ENCODE assay signal across 11 cellular contexts in the genomic region with DNA sequence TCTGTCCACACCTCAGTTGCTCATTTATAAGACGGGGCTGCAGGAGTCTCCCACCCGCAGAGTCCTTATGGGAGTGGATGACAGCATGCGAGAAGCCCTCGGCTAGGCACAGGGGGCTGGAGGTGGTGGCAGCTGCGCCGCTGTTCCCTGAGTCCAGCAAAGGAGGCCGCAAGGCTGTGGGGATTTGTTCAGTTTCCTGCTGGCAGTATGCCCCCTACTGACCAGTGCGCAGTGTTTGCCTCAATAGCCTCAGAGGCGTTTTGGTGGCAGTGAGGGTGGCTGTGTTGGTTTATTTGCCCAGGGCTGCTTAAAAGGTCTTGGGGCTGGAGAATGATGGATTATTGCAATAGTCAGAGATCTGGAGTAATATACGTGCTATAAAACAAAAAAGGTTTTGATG.
DNase-seq lines count a peak whose midpoint lies in the region; ATAC-seq and TF ChIP-seq lines count a peak whose summit lies in the region.
"Had no signal": no experiment of that assay in that cellular context is flagged by ENCODE, and none has a peak within 500 bp of the region (broad histone marks: within the 10 kb centered on the region; RNA-seq: fewer than 3 reads in every experiment).

No MANE protein-coding gene starts in this region.

- H3K27me3 ChIP-seq in KMS-11 (ENCODE audit: insufficient read depth, low read depth): no peaks in the 10 kb centered on the region

- H3K9me3 Mint-ChIP-seq in chondrocyte (ENCODE audit: low read depth) (no peaks in the 10 kb centered on the region), nephron (no peaks in the 10 kb centered on the region)

- H3K27ac ChIP-seq in KMS-11: no peak overlapping the region

- H3K4me3 Mint-ChIP-seq in chondrocyte (ENCODE audit: unreplicated experiment): no peak overlapping the region
- H3K4me3 Mint-ChIP-seq in nephron: no peak overlapping the region

- DNase-seq in EL (peak; percentile 35), chondrocyte (ENCODE audit: low spot score) (no peak), GDM1 (lab: John Stamatoyannopoulos, UW) (no peak), NCI-H510A (lab: John Stamatoyannopoulos, UW) (no peak), GOT3 (lab: John Stamatoyannopoulos, UW) (no peak)
- DNase-seq: activated CD4-positive, CD25-positive, alpha-beta regulatory T cell; amniotic stem cell; NCI-H1092 had no signal

- H3K36me3 Mint-ChIP-seq in chondrocyte (ENCODE audit: low read depth) (peaks cover 37% of the 10 kb centered on the region), nephron (ENCODE audit: low read depth) (peaks cover 77% of the 10 kb centered on the region)

- TF ChIP-seq CTCF in KMS-11 (conservative IDR thresholded peaks at IDR 0.05; ENCODE audit: low read depth, low read length): 0 out of 2 replicates have a peak, but pooled peaks have one; percentile 12
- TF ChIP-seq CTCF in chondrocyte (IDR thresholded peaks at IDR 0.05): peak; percentile 69
- TF ChIP-seq CTCF in nephron (IDR thresholded peaks at IDR 0.05; ENCODE audit: unreplicated experiment in 3 of 3): peak in 1 of 3 experiments; percentile 9

- peak overlapping the region; percentile 52 for H3K27ac Mint-ChIP-seq in chondrocyte (ENCODE audit: unreplicated experiment)
- H3K27ac Mint-ChIP-seq in nephron: peak overlapping the region in 2 of 3 experiments; percentile 10 to 19

- H3K4me2 ChIP-seq in KMS-11: no peak overlapping the region

- no peaks in the 10 kb centered on the region for H3K27me3 Mint-ChIP-seq in chondrocyte (ENCODE audit: low read depth)
- no peaks in the 10 kb centered on the region for H3K27me3 Mint-ChIP-seq in nephron (ENCODE audit: low read depth)

- H3K4me1 Mint-ChIP-seq in chondrocyte (ENCODE audit: low read depth) (peaks cover 48% of the 10 kb centered on the region), nephron (peaks cover 63% of the 10 kb centered on the region)

- no peak overlapping the region for H2AFZ ChIP-seq in KMS-11 (ENCODE audit: low read depth)

- H3K4me3 ChIP-seq in KMS-11 (IDR thresholded peaks at IDR 0.05; ENCODE audit: insufficient read depth, low read depth, low read length): no peak overlapping the region

- ATAC-seq in HG03378 (IDR thresholded peaks at IDR 0.05; ENCODE audit: unreplicated experiment): no peak

- no peak overlapping the region for H3K9ac ChIP-seq in KMS-11

- no peaks in the 10 kb centered on the region for H3K4me1 ChIP-seq in KMS-11 (ENCODE audit: low read depth, poor library complexity, severe bottlenecking)

- no peaks in the 10 kb centered on the region; the same call in 1 of the 2 replicates for H3K79me2 ChIP-seq in KMS-11 (ENCODE audit: insufficient read depth, low read depth)

- H3K36me3 ChIP-seq in KMS-11 (ENCODE audit: insufficient read depth): no peaks in the 10 kb centered on the region; the same call in 1 of the 2 replicates

- H4K20me1 ChIP-seq in KMS-11 (ENCODE audit: insufficient read depth): no peaks in the 10 kb centered on the region
